Comparison of ENCODE assay signal across 11 cellular contexts in genomic region chr2:70044290-70045040, GRCh38. TPM values are rescaled to one million over a fixed set of nuclear protein-coding genes. Genes with fewer than 3 reads are reported as not detected.
DNase-seq lines count a peak whose midpoint lies in the region; ATAC-seq and TF ChIP-seq lines count a peak whose summit lies in the region.
"Had no signal": no experiment of that assay in that cellular context is flagged by ENCODE, and none has a peak within 500 bp of the region (broad histone marks: within the 10 kb centered on the region; RNA-seq: fewer than 3 reads in every experiment).

No MANE protein-coding gene starts in this region.

- ATAC-seq in activated CD8-positive, alpha-beta T cell treated with anti-CD3 and anti-CD28 coated beads for 36 hours = no peak
- ATAC-seq in left colon (peak; percentile 99), upper lobe of left lung (ENCODE audit: low FRiP score in 2 of 2) (no peak), HG03108 (IDR thresholded peaks at IDR 0.05; ENCODE audit: unreplicated experiment) (no peak), GM21786 (IDR thresholded peaks at IDR 0.05; ENCODE audit: unreplicated experiment) (no peak), left cardiac atrium (no peak)

- H3K27me3 Mint-ChIP-seq in activated naive CD4-positive, alpha-beta T cell treated with anti-CD3 and anti-CD28 coated beads, Interleukin-2, amount 50 U/mL, for 24 hours = no peaks in the 10 kb centered on the region
- H3K27me3 Mint-ChIP-seq in activated CD8-positive, alpha-beta T cell treated with anti-CD3 and anti-CD28 coated beads for 36 hours = no peaks in the 10 kb centered on the region

- WGBS in upper lobe of left lung, 2 donors = 95% methylated on average over 15 of the region's 15 CpGs

- H3K4me3 Mint-ChIP-seq in activated naive CD4-positive, alpha-beta T cell treated with anti-CD3 and anti-CD28 coated beads, Interleukin-2, amount 50 U/mL, for 24 hours = no peak overlapping the region
- no peak overlapping the region for H3K4me3 Mint-ChIP-seq in activated CD8-positive, alpha-beta T cell treated with anti-CD3 and anti-CD28 coated beads for 36 hours

- POLR2A ChIA-PET in activated CD8-positive, alpha-beta T cell treated with anti-CD3 and anti-CD28 coated beads for 36 hours (lab: Charles Lee) = interaction anchor here (0.6 kb wide), 1 partner anchor 114 kb away, joined by 3 read pairs; no protein-coding TSS in a partner anchor

- no peaks in the 10 kb centered on the region for H3K9me3 Mint-ChIP-seq in activated naive CD4-positive, alpha-beta T cell treated with anti-CD3 and anti-CD28 coated beads, Interleukin-2, amount 50 U/mL, for 24 hours
- no peaks in the 10 kb centered on the region for H3K9me3 Mint-ChIP-seq in activated CD8-positive, alpha-beta T cell treated with anti-CD3 and anti-CD28 coated beads for 36 hours

- peaks cover 0 to 46% (median 8%) of the 10 kb centered on the region in 4 donors for H3K36me3 ChIP-seq in upper lobe of left lung

- H3K27ac Mint-ChIP-seq in activated naive CD4-positive, alpha-beta T cell treated with anti-CD3 and anti-CD28 coated beads, Interleukin-2, amount 50 U/mL, for 24 hours = peak overlapping the region; percentile 66
- H3K27ac Mint-ChIP-seq in activated CD8-positive, alpha-beta T cell treated with anti-CD3 and anti-CD28 coated beads for 36 hours = peak overlapping the region; percentile 62

- TF ChIP-seq POLR2A in upper lobe of left lung (IDR thresholded peaks at IDR 0.05) = no peak

- H3K4me3 ChIP-seq in upper lobe of left lung = no peak overlapping the region
- H3K4me3 ChIP-seq: pancreas had no signal

- H3K4me1 Mint-ChIP-seq in activated naive CD4-positive, alpha-beta T cell treated with anti-CD3 and anti-CD28 coated beads, Interleukin-2, amount 50 U/mL, for 24 hours = peaks cover 40% of the 10 kb centered on the region
- H3K4me1 Mint-ChIP-seq in activated CD8-positive, alpha-beta T cell treated with anti-CD3 and anti-CD28 coated beads for 36 hours (ENCODE audit: low read depth) = peaks cover 23% of the 10 kb centered on the region

- peaks cover 8% of the 10 kb centered on the region for H3K36me3 Mint-ChIP-seq in activated naive CD4-positive, alpha-beta T cell treated with anti-CD3 and anti-CD28 coated beads, Interleukin-2, amount 50 U/mL, for 24 hours
- H3K36me3 Mint-ChIP-seq in activated CD8-positive, alpha-beta T cell treated with anti-CD3 and anti-CD28 coated beads for 36 hours (ENCODE audit: low read depth) = peaks cover 15% of the 10 kb centered on the region

- no peaks in the 10 kb centered on the region for H3K9me3 ChIP-seq in upper lobe of left lung
- H3K9me3 ChIP-seq: pancreas had no signal

- H3K4me1 ChIP-seq in upper lobe of left lung = peaks cover 2 to 10% (median 5%) of the 10 kb centered on the region in 4 donors
- H3K4me1 ChIP-seq: pancreas had no signal

- no peak for TF ChIP-seq CTCF in activated CD8-positive, alpha-beta T cell treated with anti-CD3 and anti-CD28 coated beads for 36 hours (IDR thresholded peaks at IDR 0.05)
- TF ChIP-seq CTCF in upper lobe of left lung (IDR thresholded peaks at IDR 0.05) = no peak

- CTCF ChIA-PET in activated CD8-positive, alpha-beta T cell treated with anti-CD3 and anti-CD28 coated beads for 36 hours (lab: Charles Lee) = interaction anchor here (0.9 to 1.6 kb wide), 3 partner anchors 15 to 98 kb away, joined by 3 read pairs; no protein-coding TSS in a partner anchor

- DNase-seq in activated naive CD4-positive, alpha-beta T cell (lab: John Stamatoyannopoulos, UW) = no peak
- no peak for DNase-seq in activated CD8-positive, alpha-beta T cell treated with anti-CD3 and anti-CD28 coated beads for 36 hours
- peak; percentile 64 to 79 for DNase-seq in left colon
- peak in 1 of 2 donors; percentile 53 for DNase-seq in upper lobe of left lung
- DNase-seq in left cardiac atrium = no peak
- DNase-seq: dermis blood vessel endothelial cell, NCI-H1105 had no signal

- intact Hi-C loops in activated CD8-positive, alpha-beta T cell treated with anti-CD3 and anti-CD28 coated beads for 36 hours (cut with micrococcal nuclease) = no loop called here
- intact Hi-C loops in left colon (cut with DNase I, micrococcal nuclease) = no loop called here
- intact Hi-C loops in left cardiac atrium (cut with DNase I) = no loop called here

- H3K27me3 ChIP-seq in upper lobe of left lung = no peaks in the 10 kb centered on the region
- H3K27me3 ChIP-seq: pancreas had no signal

- H3K27ac ChIP-seq in upper lobe of left lung = peak overlapping the region; percentile 76 to 80 (median 77)

- TF ChIP-seq EP300 in upper lobe of left lung (IDR thresholded peaks at IDR 0.05) = no peak

RNA-seq across cellular contexts. Expression of gene PCBP1, which starts 42.8 kb away (rescaled TPM):
- total RNA-seq in activated CD8-positive, alpha-beta T cell treated with anti-CD3 and anti-CD28 coated beads for 36 hours = 100 to 1,000 TPM; 470 to 489 TPM
- total RNA-seq in left colon = 100 to 1,000 TPM; 263 to 293 TPM
- total RNA-seq in upper lobe of left lung = 100 to 1,000 TPM; 126 to 384 (median 236) TPM
- total RNA-seq in left cardiac atrium = 100 to 1,000 TPM; 230 to 248 TPM

Comparison
In these comparisons a context has a peak if more than half of its experiments do, and no peak if none do; other contexts are left out.
1. DNase-seq: peak in left colon (2 of 2); none in activated naive CD4-positive, alpha-beta T cell (0 of 4), activated CD8-positive, alpha-beta T cell treated with anti-CD3 and anti-CD28 coated beads for 36 hours (single experiment) and left cardiac atrium (single experiment).